In genomic region chr3:128749035-128749434, GRCh38 we compare ENCODE assay signal across 22 cellular contexts.
"Had no signal": no experiment of that assay in that cellular context is flagged by ENCODE, and none has a peak within 500 bp of the region (broad histone marks: within the 10 kb centered on the region; RNA-seq: fewer than 3 reads in every experiment).

No MANE protein-coding gene starts in this region.

- H3K4me3 ChIP-seq: breast epithelium, esophagus squamous epithelium, lung, right lobe of liver, stomach, testis, upper lobe of left lung had no signal

- H3K36me3 ChIP-seq: breast epithelium, right lobe of liver had no signal

- H3K27me3 ChIP-seq: breast epithelium, esophagus squamous epithelium, right lobe of liver, stomach, testis, upper lobe of left lung had no signal

- H3K27ac ChIP-seq: breast epithelium, right lobe of liver, stomach, testis had no signal

- DNase-seq: activated CD4-positive, alpha-beta T cell treated with anti-CD3 and anti-CD28 coated beads for 48 hours; activated CD4-positive, CD25-positive, alpha-beta regulatory T cell; activated CD8-positive, alpha-beta T cell treated with anti-CD3 and anti-CD28 coated beads for 36 hours; activated effector memory CD4-positive, alpha-beta T cell treated with anti-CD3 and anti-CD28 coated beads, Interleukin-2, amount 50 U/mL, for 16 hours; activated naive CD4-positive, alpha-beta T cell treated with anti-CD3 and anti-CD28 coated beads, Interleukin-2, amount 50 U/mL, for 16 hours; activated T-cell treated with anti-CD3 and anti-CD28 coated beads, Interleukin-2, amount 50 U/mL, for 4 hours; aorta; effector memory CD4-positive, alpha-beta T cell; esophagus squamous epithelium; hippocampal formation; islet precursor cell; left colon; right lobe of liver; small intestine; stimulated activated CD4-positive, alpha-beta T cell treated with anti-CD3 and anti-CD28 coated beads, Interleukin-15, amount 100 ng/mL, for 24 hours; stimulated activated CD4-positive, alpha-beta T cell treated with anti-CD3 and anti-CD28 coated beads, Interleukin-2, amount 100 ng/mL, for 48 hours; stomach; T1000; upper lobe of left lung had no signal

- ATAC-seq: activated CD8-positive, alpha-beta T cell treated with anti-CD3 and anti-CD28 coated beads for 36 hours; activated T-cell treated with anti-CD3 and anti-CD28 coated beads, Interleukin-2, amount 50 U/mL, for 4 hours; left colon had no signal

- H3K4me1 ChIP-seq: breast epithelium, testis had no signal

- H3K9me3 ChIP-seq: breast epithelium, esophagus squamous epithelium, right lobe of liver, stomach, testis, upper lobe of left lung had no signal
